13 cellular contexts compared by ENCODE assay signal in the genomic region with DNA sequence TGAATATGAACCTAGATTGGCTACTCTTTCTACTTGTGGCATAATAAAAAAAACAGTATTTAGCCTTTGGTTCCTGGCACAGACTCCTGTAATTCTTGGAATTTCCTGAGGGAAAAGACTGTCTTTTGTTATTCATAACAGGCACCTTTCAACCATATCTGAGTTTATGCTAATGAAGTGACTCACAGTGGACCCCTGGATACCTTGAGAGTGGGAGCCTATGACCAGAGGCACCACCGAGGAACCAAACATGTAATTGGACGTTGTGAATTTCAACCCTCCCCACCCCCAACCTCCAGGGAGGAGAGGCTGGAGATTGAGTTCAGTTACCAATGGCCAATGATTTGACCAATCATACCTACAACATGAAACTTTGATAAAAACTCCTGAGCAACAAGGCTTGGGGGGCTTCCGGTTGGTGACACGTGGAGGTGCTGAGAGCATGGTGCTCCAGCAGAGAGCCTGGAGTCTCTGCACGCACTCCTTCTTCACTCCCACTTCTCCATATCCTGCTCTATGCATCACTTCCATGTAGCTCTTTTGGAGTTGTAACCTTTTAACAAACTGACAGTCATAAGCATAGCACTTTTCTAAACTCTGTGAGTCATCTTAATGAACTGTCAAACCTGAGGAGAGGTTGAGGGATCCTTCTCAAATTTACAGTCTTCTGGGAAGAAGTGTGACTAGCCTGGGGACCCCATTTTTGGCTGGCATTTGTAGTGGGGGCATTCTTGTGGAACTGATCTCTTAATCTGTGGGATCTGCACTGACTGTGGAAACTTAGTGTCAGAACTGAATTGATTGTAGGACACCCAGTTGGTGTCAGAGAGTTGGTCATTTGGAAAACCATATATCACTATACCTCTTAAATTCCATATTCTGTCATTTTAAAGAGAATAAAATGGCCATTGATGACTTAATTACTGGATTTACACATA. TPM values are rescaled to one million over a fixed set of nuclear protein-coding genes. Genes with fewer than 3 reads are reported as not detected.
DNase-seq lines count a peak whose midpoint lies in the region; ATAC-seq and TF ChIP-seq lines count a peak whose summit lies in the region.
"Had no signal": no experiment of that assay in that cellular context is flagged by ENCODE, and none has a peak within 500 bp of the region (broad histone marks: within the 10 kb centered on the region; RNA-seq: fewer than 3 reads in every experiment).

No MANE protein-coding gene starts in this region.

- 82 to 93% (median 89%) methylated on average over 5 of the region's 5 CpGs for WGBS in stomach, 5 donors

- in situ Hi-C loops in KBM-7 (cut with MboI; ENCODE audit: low pct_unique_long_range_greater_than_20kb, low sequenced_read_pairs): no loop called here

- peaks cover 3 to 47% of the 10 kb centered on the region in 2 experiments; a peak in 3 of 4 replicates for H3K4me1 ChIP-seq in HCT116 (ENCODE audit: control insufficient read depth in 1 of 2, insufficient read depth in 2 of 2, low read length in 2 of 2)
- H3K4me1 ChIP-seq in stomach: peaks cover 0 to 39% (median 19%) of the 10 kb centered on the region in 4 donors
- H3K4me1 ChIP-seq in OCI-LY7 (ENCODE audit: insufficient read depth, low read length, poor library complexity, severe bottlenecking): no peaks in the 10 kb centered on the region
- H3K4me1 ChIP-seq: adrenal gland had no signal

- H3K9me2 ChIP-seq in HCT116 (ENCODE audit: insufficient read depth): no peaks in the 10 kb centered on the region
- no peaks in the 10 kb centered on the region for H3K9me2 ChIP-seq in OCI-LY7 (ENCODE audit: insufficient read depth, low read length)

- TF ChIP-seq CTCF in HCT116 (IDR thresholded peaks at IDR 0.05 in 2 of 3, conservative IDR thresholded peaks at IDR 0.05 in 1 of 3; ENCODE audit: borderline replicate concordance in 1 of 3, insufficient read depth in 1 of 3, low read depth in 2 of 3, low read length in 2 of 3) (no peak), WTC11 (IDR thresholded peaks at IDR 0.05) (no peak), fibroblast of the aortic adventitia (IDR thresholded peaks at IDR 0.05; ENCODE audit: insufficient read depth, low read length) (no peak), stomach (IDR thresholded peaks at IDR 0.05) (no peak), OCI-LY7 (conservative IDR thresholded peaks at IDR 0.05; ENCODE audit: low read length) (no peak)

- H3K9me3 ChIP-seq in HCT116 (ENCODE audit: control insufficient read depth in 1 of 2, insufficient read depth in 1 of 2, low read depth in 1 of 2, low read length in 2 of 2): no peaks in the 10 kb centered on the region
- no peaks in the 10 kb centered on the region for H3K9me3 ChIP-seq in stomach
- H3K9me3 ChIP-seq in OCI-LY7 (ENCODE audit: low read length): no peaks in the 10 kb centered on the region
- H3K9me3 ChIP-seq: adrenal gland had no signal

- H3K9me3 Mint-ChIP-seq in WTC11: peaks cover 17% of the 10 kb centered on the region; the same call in 1 of the 2 replicates
- no peaks in the 10 kb centered on the region for H3K9me3 Mint-ChIP-seq in T-helper 2 cell treated with Interferon-gamma antibody and Interleukin-4, amounts not matched to agents 5 μg/mL and 100 μg/mL, for 36 hours

- BruUV-seq in HCT116 (replicated peaks; lab: Mats Ljungman, UMichigan) (no TSS peak), OCI-LY7 (replicated peaks; lab: Mats Ljungman, UMichigan) (no TSS peak)

- no peak overlapping the region for H3K27ac Mint-ChIP-seq in WTC11
- no peak overlapping the region for H3K27ac Mint-ChIP-seq in T-helper 2 cell treated with Interferon-gamma antibody and Interleukin-4, amounts not matched to agents 5 μg/mL and 100 μg/mL, for 36 hours
- H3K27ac Mint-ChIP-seq: CD8-positive, alpha-beta memory T cell had no signal

- H3K36me3 ChIP-seq in HCT116 (ENCODE audit: control insufficient read depth in 1 of 2, insufficient read depth in 2 of 2, low read length in 2 of 2) (no peaks in the 10 kb centered on the region), stomach (peaks cover 0 to 28% (median 7%) of the 10 kb centered on the region in 4 donors), OCI-LY7 (ENCODE audit: insufficient read depth, low read length) (no peaks in the 10 kb centered on the region)
- H3K36me3 ChIP-seq: adrenal gland had no signal

- H3K4me3 Mint-ChIP-seq in WTC11: no peak overlapping the region
- no peak overlapping the region for H3K4me3 Mint-ChIP-seq in T-helper 2 cell treated with Interferon-gamma antibody and Interleukin-4, amounts not matched to agents 5 μg/mL and 100 μg/mL, for 36 hours
- H3K4me3 Mint-ChIP-seq: CD8-positive, alpha-beta memory T cell had no signal

- H3K36me3 Mint-ChIP-seq in WTC11: no peaks in the 10 kb centered on the region; the same call in 1 of the 2 replicates
- no peaks in the 10 kb centered on the region for H3K36me3 Mint-ChIP-seq in T-helper 2 cell treated with Interferon-gamma antibody and Interleukin-4, amounts not matched to agents 5 μg/mL and 100 μg/mL, for 36 hours (ENCODE audit: low read depth)

- ATAC-seq in HCT116 (no peak), WTC11 (peak; percentile 83), GM21576 (IDR thresholded peaks at IDR 0.05; ENCODE audit: unreplicated experiment) (no peak)

- DNase-seq in HCT116 (ENCODE audit: low read depth, low spot score): no peak
- no peak for DNase-seq in WTC11 (ENCODE audit: low spot score)
- peak; percentile 64 for DNase-seq in fibroblast of the aortic adventitia (ENCODE audit: low read depth)
- no peak for DNase-seq in stomach
- no peak for DNase-seq in OCI-LY7 (ENCODE audit: low spot score)
- no peak for DNase-seq in T-helper 2 cell treated with Interferon-gamma antibody and Interleukin-4, amounts not matched to agents 5 μg/mL and 100 μg/mL, for 36 hours (ENCODE audit: low spot score)
- no peak for DNase-seq in KBM-7
- DNase-seq: adrenal gland; CD8-positive, alpha-beta memory T cell; NCI-H1048; posterior cingulate gyrus had no signal

- peaks cover 59% of the 10 kb centered on the region for H3K4me1 Mint-ChIP-seq in WTC11
- no peaks in the 10 kb centered on the region for H3K4me1 Mint-ChIP-seq in T-helper 2 cell treated with Interferon-gamma antibody and Interleukin-4, amounts not matched to agents 5 μg/mL and 100 μg/mL, for 36 hours (ENCODE audit: low read depth)
- H3K4me1 Mint-ChIP-seq: CD8-positive, alpha-beta memory T cell had no signal

- peak overlapping the region; percentile 99 for H2AFZ ChIP-seq in HCT116 (ENCODE audit: low read depth, low read length, poor library complexity, severe bottlenecking)
- H2AFZ ChIP-seq in OCI-LY7 (ENCODE audit: low read length): no peak overlapping the region

- peak overlapping the region; percentile 68 for H3K4me2 ChIP-seq in HCT116 (ENCODE audit: low read length)
- H3K4me2 ChIP-seq in OCI-LY7 (ENCODE audit: low read length): no peak overlapping the region

- RAD21 ChIA-PET in HCT116 (lab: Charles Lee; ENCODE audit: low non-redundant PET in 1 of 2, low total read pairs in 2 of 2, uncharacterized antibody in 2 of 2, unreplicated experiment in 2 of 2): no interaction called here

- no peaks in the 10 kb centered on the region for H3K79me2 ChIP-seq in HCT116 (ENCODE audit: insufficient read depth, low read length)
- no peaks in the 10 kb centered on the region for H3K79me2 ChIP-seq in OCI-LY7 (ENCODE audit: insufficient read depth, low read depth, low read length)

- no peak for TF ChIP-seq EP300 in stomach (IDR thresholded peaks at IDR 0.05)

- 0 out of 2 replicates have a peak overlapping the region, but pooled peaks have one; percentile 39 for H3K9ac ChIP-seq in HCT116 (ENCODE audit: low read length)

- no peak overlapping the region for H3K4me3 ChIP-seq in HCT116 (replicated peaks in 1 of 2; ENCODE audit: low read depth in 1 of 2, low read length in 2 of 2)
- H3K4me3 ChIP-seq in fibroblast of the aortic adventitia (ENCODE audit: low read depth, low read length): no peak overlapping the region
- H3K4me3 ChIP-seq in stomach: no peak overlapping the region
- H3K4me3 ChIP-seq in OCI-LY7 (ENCODE audit: low read depth, low read length, poor library complexity, severe bottlenecking): no peak overlapping the region
- H3K4me3 ChIP-seq: adrenal gland, lung had no signal

- H3K27ac ChIP-seq in HCT116 (ENCODE audit: low read depth, low read length) (no peak overlapping the region), stomach (peak overlapping the region in 4 of 5 donors; percentile 17 to 76 (median 65)), OCI-LY7 (ENCODE audit: low read depth, low read length, poor library complexity, severe bottlenecking) (no peak overlapping the region)

- H4K20me1 ChIP-seq in HCT116 (ENCODE audit: insufficient read depth) (no peaks in the 10 kb centered on the region), OCI-LY7 (ENCODE audit: insufficient read depth, low read length) (no peaks in the 10 kb centered on the region)

- no peaks in the 10 kb centered on the region; the same call in 1 of the 2 replicates for H3K27me3 Mint-ChIP-seq in WTC11 (ENCODE audit: low read depth)
- peaks cover 31% of the 10 kb centered on the region for H3K27me3 Mint-ChIP-seq in T-helper 2 cell treated with Interferon-gamma antibody and Interleukin-4, amounts not matched to agents 5 μg/mL and 100 μg/mL, for 36 hours (ENCODE audit: low read depth)

- no peak for TF ChIP-seq POLR2A in HCT116 (IDR thresholded peaks at IDR 0.05; ENCODE audit: borderline replicate concordance, extremely low read depth, insufficient read depth, insufficient read length)
- TF ChIP-seq POLR2A in stomach (IDR thresholded peaks at IDR 0.05): no peak

- CTCF ChIA-PET in HCT116 (lab: Charles Lee) (no interaction called here), WTC11 (lab: Charles Lee) (no interaction called here), OCI-LY7 (lab: Charles Lee; ENCODE audit: unreplicated experiment) (no interaction called here)

- no peaks in the 10 kb centered on the region for H3K27me3 ChIP-seq in HCT116 (ENCODE audit: insufficient read depth, low read length)
- H3K27me3 ChIP-seq in stomach: no peaks in the 10 kb centered on the region
- H3K27me3 ChIP-seq: adrenal gland had no signal

- POLR2A ChIA-PET in HCT116 (lab: Charles Lee) (no interaction called here), WTC11 (lab: Charles Lee) (interaction anchor here (0.6 kb wide), 1 partner anchor 44 kb away, joined by 4 read pairs; no protein-coding TSS in a partner anchor), OCI-LY7 (lab: Charles Lee) (no interaction called here)

- intact Hi-C loops in HCT116 (cut with micrococcal nuclease): no loop called here
- intact Hi-C loops in stomach (cut with DNase I; ENCODE audit: low total_unique reads): no loop called here
- intact Hi-C loops in OCI-LY7 (cut with micrococcal nuclease; ENCODE audit: unreplicated experiment): no loop called here

- no peak for TF ChIP-seq RAD21 in HCT116 (IDR thresholded peaks at IDR 0.05; ENCODE audit: low read depth)

TF ChIP-seq in HCT116, 20 proteins besides CTCF, POLR2A, EP300 and RAD21 (continues in another document):
- 0 out of 2 replicates have a peak, but pooled peaks have one; percentile 14 for TF ChIP-seq JUND (IDR thresholded peaks at IDR 0.05)

RNA-seq across cellular contexts. Expression of gene LAMA4, which starts 48.6 kb away (rescaled TPM):
- total RNA-seq in HCT116 (2021; ENCODE audit: unreplicated experiment) (2.2 TPM), WTC11 (2021) (1.6 to 2.6 TPM (median 1.7 TPM) in 3 replicates), fibroblast of the aortic adventitia (ENCODE audit: low replicate concordance) (306 and 904 TPM in 2 replicates), stomach (100 to 1,000 TPM in 2 of 5 donors, 10 to 100 TPM in 3; 39.1 to 324 (median 56.1) TPM), OCI-LY7 (2022) (not detected in 2 replicates)
- polyA plus RNA-seq in HCT116 (2012): 0.61 and 1.5 TPM in 2 replicates
- polyA plus RNA-seq in stomach: 10 to 100 TPM in 2 of 3 donors, 1 to 10 TPM in 1; 9.7 to 18.5 (median 14.0) TPM
- total RNA-seq in OCI-LY7 (2014; rRNA removed; shearing (Covaris generic)): not detected in 2 replicates
- total RNA-seq: CD8-positive, alpha-beta memory T cell had no signal
- polyA plus RNA-seq: CD8-positive, alpha-beta memory T cell had no signal

Comparison
In these comparisons a context has a peak if more than half of its experiments do, and no peak if none do; other contexts are left out.
1. H3K27ac ChIP-seq: peak in stomach (4 of 5); none in HCT116 (single experiment) and OCI-LY7 (single experiment).
2. RNA of gene LAMA4, which starts 48.6 kb away (total RNA-seq): 306 to 904 TPM in fibroblast of the aortic adventitia and 39.1 to 324 TPM in stomach; 2.2 TPM in HCT116 (single experiment), 1.6 to 2.6 TPM in WTC11 and not detected in OCI-LY7; every median in the first group is over 10 times any median in the second.
3. Of the 4 proteins assayed by ChIP-seq in both WTC11 and HCT116: peak only in WTC11: none; only in HCT116: none; in both: SP1; in neither: 3.